Comparison of ENCODE assay signal across 17 cellular contexts in genomic region chr5:55037816-55038379, GRCh38. TPM values are rescaled to one million over a fixed set of nuclear protein-coding genes. Genes with fewer than 3 reads are reported as not detected.
A peak's percentile ranks its signal among the peaks of the same experiment; 100 is the strongest.
DNase-seq lines count a peak whose midpoint lies in the region; ATAC-seq lines count a peak whose summit lies in the region.
"Had no signal": no experiment of that assay in that cellular context is flagged by ENCODE, and none has a peak within 500 bp of the region (broad histone marks: within the 10 kb centered on the region; RNA-seq: fewer than 3 reads in every experiment).

No MANE protein-coding gene starts in this region.

- H3K27me3 ChIP-seq in aorta (ENCODE audit: control insufficient read depth in 1 of 2, insufficient read depth in 2 of 2, low read length in 1 of 2): no peaks in the 10 kb centered on the region
- H3K27me3 ChIP-seq: adrenal gland, MG63 had no signal

- H3K36me3 ChIP-seq in KOPT-K1 (ENCODE audit: insufficient read depth, low read length): no peaks in the 10 kb centered on the region
- H3K36me3 ChIP-seq in aorta (ENCODE audit: control insufficient read depth in 1 of 2, insufficient read depth in 2 of 2, low read length in 1 of 2): no peaks in the 10 kb centered on the region
- H3K36me3 ChIP-seq: adrenal gland, HAP-1, MG63 had no signal

- H3K27ac ChIP-seq in KOPT-K1 (ENCODE audit: low read depth, low read length, poor library complexity, severe bottlenecking) (peak overlapping the region; percentile 68), aorta (ENCODE audit: low read depth in 1 of 2, low read length in 2 of 2) (no peak overlapping the region)
- H3K27ac ChIP-seq: adrenal gland had no signal

- no peaks in the 10 kb centered on the region for H3K4me1 ChIP-seq in aorta (ENCODE audit: control insufficient read depth in 1 of 2, insufficient read depth in 2 of 2, low read length in 2 of 2)
- H3K4me1 ChIP-seq: adrenal gland had no signal

- H3K9me3 Mint-ChIP-seq in activated T-cell treated with anti-CD3 and anti-CD28 coated beads, Interleukin-2, amount 50 U/mL, for 24 hours: no peaks in the 10 kb centered on the region
- H3K9me3 Mint-ChIP-seq in activated T-cell treated with anti-CD3 and anti-CD28 coated beads, Interleukin-2, amount 50 U/mL, for 4 hours: no peaks in the 10 kb centered on the region
- H3K9me3 Mint-ChIP-seq in activated naive CD8-positive, alpha-beta T cell treated with anti-CD3 and anti-CD28 coated beads for 36 hours: no peaks in the 10 kb centered on the region
- H3K9me3 Mint-ChIP-seq in natural killer cell treated with Interleukin-12 subunit alpha and Interleukin-12 subunit beta and Interleukin-15 and Interleukin-18, amount 100 ng/mL, for 72 hours: peaks cover 3% of the 10 kb centered on the region
- H3K9me3 Mint-ChIP-seq: WTC11 had no signal

- intact Hi-C loops in aorta (cut with DNase I): no loop called here

- no peak overlapping the region for H3K4me3 ChIP-seq in aorta (ENCODE audit: low read length in 2 of 2)
- H3K4me3 ChIP-seq: adrenal gland, HAP-1, MG63 had no signal

- peak overlapping the region; percentile 90 for H3K27ac Mint-ChIP-seq in activated T-cell treated with anti-CD3 and anti-CD28 coated beads, Interleukin-2, amount 50 U/mL, for 24 hours
- peak overlapping the region; percentile 86 for H3K27ac Mint-ChIP-seq in activated naive CD8-positive, alpha-beta T cell treated with anti-CD3 and anti-CD28 coated beads for 36 hours
- peak overlapping the region; percentile 87 to 91 for H3K27ac Mint-ChIP-seq in natural killer cell treated with Interleukin-12 subunit alpha and Interleukin-12 subunit beta and Interleukin-15 and Interleukin-18, amount 100 ng/mL, for 72 hours
- H3K27ac Mint-ChIP-seq: nephron progenitor cell, WTC11 had no signal

- DNase-seq in activated T-cell treated with anti-CD3 and anti-CD28 coated beads, Interleukin-2, amount 50 U/mL, for 24 hours: no peak
- no peak for DNase-seq in activated T-cell treated with anti-CD3 and anti-CD28 coated beads, Interleukin-2, amount 50 U/mL, for 4 hours
- no peak for DNase-seq in activated naive CD8-positive, alpha-beta T cell treated with anti-CD3 and anti-CD28 coated beads for 36 hours
- DNase-seq in natural killer cell treated with Interleukin-12 subunit alpha and Interleukin-12 subunit beta and Interleukin-15 and Interleukin-18, amount 100 ng/mL, for 72 hours (ENCODE audit: low spot score): no peak
- DNase-seq in hypothalamus (lab: John Stamatoyannopoulos, UW) (no peak), medulla oblongata (ENCODE audit: extremely low spot score) (no peak), aorta (no peak)
- DNase-seq: MG63, NCI-H748 treated with DMSO at 0.1 percent for 48 hours, nephron progenitor cell, SIG-M5 had no signal

- ATAC-seq in activated T-cell treated with anti-CD3 and anti-CD28 coated beads, Interleukin-2, amount 50 U/mL, for 4 hours: no peak
- peak in 1 of 2 donors; percentile 13 for ATAC-seq in natural killer cell treated with Interleukin-12 subunit alpha and Interleukin-12 subunit beta and Interleukin-15 and Interleukin-18, amount 100 ng/mL, for 72 hours
- no peak for ATAC-seq in aorta (ENCODE audit: low FRiP score)

- WGBS in aorta, 2 donors: 63 to 78% methylated on average over 2 of the region's 2 CpGs

- no peaks in the 10 kb centered on the region for H3K27me3 Mint-ChIP-seq in activated T-cell treated with anti-CD3 and anti-CD28 coated beads, Interleukin-2, amount 50 U/mL, for 24 hours
- H3K27me3 Mint-ChIP-seq in activated T-cell treated with anti-CD3 and anti-CD28 coated beads, Interleukin-2, amount 50 U/mL, for 4 hours (ENCODE audit: low read depth): no peaks in the 10 kb centered on the region
- no peaks in the 10 kb centered on the region for H3K27me3 Mint-ChIP-seq in activated naive CD8-positive, alpha-beta T cell treated with anti-CD3 and anti-CD28 coated beads for 36 hours
- no peaks in the 10 kb centered on the region for H3K27me3 Mint-ChIP-seq in natural killer cell treated with Interleukin-12 subunit alpha and Interleukin-12 subunit beta and Interleukin-15 and Interleukin-18, amount 100 ng/mL, for 72 hours

- H3K9me3 ChIP-seq in KOPT-K1 (ENCODE audit: insufficient read depth, low read length, poor library complexity, severe bottlenecking): no peaks in the 10 kb centered on the region
- H3K9me3 ChIP-seq in aorta (ENCODE audit: control insufficient read depth, low read length): no peaks in the 10 kb centered on the region
- H3K9me3 ChIP-seq: adrenal gland, HAP-1, MG63 had no signal

- peaks cover 41% of the 10 kb centered on the region for H3K4me1 Mint-ChIP-seq in activated T-cell treated with anti-CD3 and anti-CD28 coated beads, Interleukin-2, amount 50 U/mL, for 24 hours (ENCODE audit: low read depth)
- H3K4me1 Mint-ChIP-seq in activated T-cell treated with anti-CD3 and anti-CD28 coated beads, Interleukin-2, amount 50 U/mL, for 4 hours (ENCODE audit: low read depth): peaks cover 30% of the 10 kb centered on the region
- H3K4me1 Mint-ChIP-seq in activated naive CD8-positive, alpha-beta T cell treated with anti-CD3 and anti-CD28 coated beads for 36 hours: peaks cover 26% of the 10 kb centered on the region
- peaks cover 40 to 52% of the 10 kb centered on the region in 2 donors for H3K4me1 Mint-ChIP-seq in natural killer cell treated with Interleukin-12 subunit alpha and Interleukin-12 subunit beta and Interleukin-15 and Interleukin-18, amount 100 ng/mL, for 72 hours (ENCODE audit: low read depth in 2 of 2)
- H3K4me1 Mint-ChIP-seq: nephron progenitor cell had no signal

- H3K36me3 Mint-ChIP-seq in activated T-cell treated with anti-CD3 and anti-CD28 coated beads, Interleukin-2, amount 50 U/mL, for 24 hours (ENCODE audit: low read depth): no peaks in the 10 kb centered on the region
- H3K36me3 Mint-ChIP-seq in activated T-cell treated with anti-CD3 and anti-CD28 coated beads, Interleukin-2, amount 50 U/mL, for 4 hours (ENCODE audit: insufficient read depth): no peaks in the 10 kb centered on the region
- H3K36me3 Mint-ChIP-seq in activated naive CD8-positive, alpha-beta T cell treated with anti-CD3 and anti-CD28 coated beads for 36 hours: peaks cover 1% of the 10 kb centered on the region
- no peaks in the 10 kb centered on the region for H3K36me3 Mint-ChIP-seq in natural killer cell treated with Interleukin-12 subunit alpha and Interleukin-12 subunit beta and Interleukin-15 and Interleukin-18, amount 100 ng/mL, for 72 hours
- H3K36me3 Mint-ChIP-seq: WTC11 had no signal

- peak overlapping the region; percentile 18 for H3K4me3 Mint-ChIP-seq in activated T-cell treated with anti-CD3 and anti-CD28 coated beads, Interleukin-2, amount 50 U/mL, for 24 hours
- H3K4me3 Mint-ChIP-seq in activated T-cell treated with anti-CD3 and anti-CD28 coated beads, Interleukin-2, amount 50 U/mL, for 4 hours: no peak overlapping the region
- peak overlapping the region; percentile 14 for H3K4me3 Mint-ChIP-seq in activated naive CD8-positive, alpha-beta T cell treated with anti-CD3 and anti-CD28 coated beads for 36 hours
- H3K4me3 Mint-ChIP-seq in natural killer cell treated with Interleukin-12 subunit alpha and Interleukin-12 subunit beta and Interleukin-15 and Interleukin-18, amount 100 ng/mL, for 72 hours: peak overlapping the region; percentile 70
- H3K4me3 Mint-ChIP-seq: nephron progenitor cell, WTC11 had no signal

RNA-seq across cellular contexts. Expression of gene GZMK, which starts 13.8 kb away (rescaled TPM):
- total RNA-seq in activated T-cell treated with anti-CD3 and anti-CD28 coated beads, Interleukin-2, amount 50 U/mL, for 4 hours: under 1 TPM; 0.25 to 0.50 (median 0.35) TPM
- under 1 TPM; 0.18 to 0.33 TPM for total RNA-seq in activated naive CD8-positive, alpha-beta T cell treated with anti-CD3 and anti-CD28 coated beads for 36 hours
- 1 to 10 TPM; 4.7 to 7.4 TPM for total RNA-seq in natural killer cell treated with Interleukin-12 subunit alpha and Interleukin-12 subunit beta and Interleukin-15 and Interleukin-18, amount 100 ng/mL, for 72 hours
- 1 to 10 TPM; 1.7 to 1.9 TPM for total RNA-seq in aorta
- polyA plus RNA-seq in aorta: 1 to 10 TPM in 1 of 2 donors, under 1 TPM in 1; 0.31 to 4.1 TPM
- total RNA-seq: A673, dermis microvascular lymphatic vessel endothelial cell, WTC11 had no signal

RNA-seq across cellular contexts. Expression of gene ESM1, which starts 52.5 kb away (rescaled TPM):
- under 1 TPM in 1 of 3 donors, not detected in 2; 0.18 TPM for total RNA-seq in activated T-cell treated with anti-CD3 and anti-CD28 coated beads, Interleukin-2, amount 50 U/mL, for 4 hours
- total RNA-seq in activated naive CD8-positive, alpha-beta T cell treated with anti-CD3 and anti-CD28 coated beads for 36 hours: not detected
- total RNA-seq in natural killer cell treated with Interleukin-12 subunit alpha and Interleukin-12 subunit beta and Interleukin-15 and Interleukin-18, amount 100 ng/mL, for 72 hours: under 1 TPM in 1 of 2 donors, not detected in 1; 0.73 TPM
- total RNA-seq in aorta: 1 to 10 TPM in 1 of 2 donors, under 1 TPM in 1; 0.49 to 1.1 TPM
- polyA plus RNA-seq in aorta: 1 to 10 TPM in 1 of 2 donors, under 1 TPM in 1; 0.59 to 1.9 TPM
- total RNA-seq: A673, WTC11 had no signal
